In genomic region chr11:74866557-74866956, GRCh38 we compare ENCODE assay signal across 13 cellular contexts.
DNase-seq lines count a peak whose midpoint lies in the region; ATAC-seq and TF ChIP-seq lines count a peak whose summit lies in the region.
"Had no signal": no experiment of that assay in that cellular context is flagged by ENCODE, and none has a peak within 500 bp of the region (broad histone marks: within the 10 kb centered on the region; RNA-seq: fewer than 3 reads in every experiment).

No MANE protein-coding gene starts in this region.

- no peak overlapping the region for H2AFZ ChIP-seq in OCI-LY7 (ENCODE audit: low read length)

- H3K9ac ChIP-seq in endodermal cell (ENCODE audit: extremely low read depth, low read length, poor library complexity, severe bottlenecking) = no peak overlapping the region

- no peaks in the 10 kb centered on the region for H3K9me2 ChIP-seq in OCI-LY7 (ENCODE audit: insufficient read depth, low read length)

- POLR2A ChIA-PET in HEK293 (lab: Yijun Ruan, JAX) = no interaction called here
- POLR2A ChIA-PET in OCI-LY7 (lab: Charles Lee) = interaction anchor here (0.6 to 0.7 kb wide), 3 partner anchors 29 to 314 kb away, joined by 3 read pairs; no protein-coding TSS in a partner anchor

- ATAC-seq in naive B cell (ENCODE audit: low read depth in 2 of 2) = no peak
- no peak for ATAC-seq in GM19452 (IDR thresholded peaks at IDR 0.05; ENCODE audit: unreplicated experiment)
- no peak for ATAC-seq in HG03159 (IDR thresholded peaks at IDR 0.05; ENCODE audit: unreplicated experiment)
- ATAC-seq in HG03460 (IDR thresholded peaks at IDR 0.05; ENCODE audit: unreplicated experiment) = no peak
- ATAC-seq: A549 had no signal

- H3K4me1 Mint-ChIP-seq in endodermal cell = no peaks in the 10 kb centered on the region
- peaks cover 0 to 5% (median 0%) of the 10 kb centered on the region in 3 donors for H3K4me1 Mint-ChIP-seq in naive B cell

- H3K27me3 Mint-ChIP-seq in endodermal cell (ENCODE audit: insufficient read depth) = no peaks in the 10 kb centered on the region
- no peaks in the 10 kb centered on the region for H3K27me3 Mint-ChIP-seq in naive B cell
- H3K27me3 Mint-ChIP-seq: CD4-positive, alpha-beta memory T cell had no signal

- CTCF ChIA-PET in HEK293 (lab: Yijun Ruan, JAX) (interaction anchor here (0.6 to 0.7 kb wide), 3 partner anchors 80 to 351 kb away, joined by 3 to 6 read pairs (median 5); no protein-coding TSS in a partner anchor), OCI-LY7 (lab: Charles Lee; ENCODE audit: unreplicated experiment) (no interaction called here)

- intact Hi-C loops in OCI-LY7 (cut with micrococcal nuclease; ENCODE audit: unreplicated experiment) (no loop called here), left ventricle myocardium inferior (cut with micrococcal nuclease) (no loop called here)

- H3K79me2 ChIP-seq in OCI-LY7 (ENCODE audit: insufficient read depth, low read depth, low read length) = no peaks in the 10 kb centered on the region

- no peaks in the 10 kb centered on the region for H3K4me1 ChIP-seq in HEK293 (ENCODE audit: control insufficient read depth, insufficient read depth, low read length)
- no peaks in the 10 kb centered on the region for H3K4me1 ChIP-seq in OCI-LY7 (ENCODE audit: insufficient read depth, low read length, poor library complexity, severe bottlenecking)
- no peaks in the 10 kb centered on the region for H3K4me1 ChIP-seq in endodermal cell (ENCODE audit: control insufficient read depth, insufficient read depth, low read length)
- H3K4me1 ChIP-seq in left ventricle myocardium inferior = no peaks in the 10 kb centered on the region
- H3K4me1 ChIP-seq: A549, BE2C had no signal

- H3K27me3 ChIP-seq in endodermal cell (ENCODE audit: control insufficient read depth, insufficient read depth, low read length, poor library complexity, severe bottlenecking) (no peaks in the 10 kb centered on the region), left ventricle myocardium inferior (ENCODE audit: low read depth) (no peaks in the 10 kb centered on the region)
- H3K27me3 ChIP-seq: BE2C had no signal

- H3K27ac ChIP-seq in HEK293 (ENCODE audit: extremely low read depth, low read depth, low read length) = no peak overlapping the region
- no peak overlapping the region for H3K27ac ChIP-seq in OCI-LY7 (ENCODE audit: low read depth, low read length, poor library complexity, severe bottlenecking)
- H3K27ac ChIP-seq in endodermal cell (ENCODE audit: low read depth, low read length) = no peak overlapping the region
- H3K27ac ChIP-seq in left ventricle myocardium inferior (replicated peaks) = no peak overlapping the region
- H3K27ac ChIP-seq: A549, C4-2B had no signal

- no peaks in the 10 kb centered on the region for H4K20me1 ChIP-seq in OCI-LY7 (ENCODE audit: insufficient read depth, low read length)

- BruUV-seq in OCI-LY7 (replicated peaks; lab: Mats Ljungman, UMichigan) = no TSS peak

- H3K9me3 ChIP-seq in HEK293 (ENCODE audit: control insufficient read depth, insufficient read depth, low read depth, low read length) = no peaks in the 10 kb centered on the region
- peaks cover 38% of the 10 kb centered on the region for H3K9me3 ChIP-seq in OCI-LY7 (ENCODE audit: low read length)
- H3K9me3 ChIP-seq in endodermal cell (ENCODE audit: control insufficient read depth, low read length) = peaks cover 99% of the 10 kb centered on the region
- H3K9me3 ChIP-seq in left ventricle myocardium inferior (replicated peaks) = peaks cover 83% of the 10 kb centered on the region

- peaks cover 95% of the 10 kb centered on the region for H3K36me3 Mint-ChIP-seq in endodermal cell (ENCODE audit: low read depth)
- H3K36me3 Mint-ChIP-seq in naive B cell = peaks cover 72 to 81% of the 10 kb centered on the region in 2 donors

- H3K4me3 ChIP-seq in HEK293 (ENCODE audit: low read depth, low read length) = no peak overlapping the region
- no peak overlapping the region for H3K4me3 ChIP-seq in OCI-LY7 (ENCODE audit: low read depth, low read length, poor library complexity, severe bottlenecking)
- H3K4me3 ChIP-seq in endodermal cell (ENCODE audit: low read length) = peak overlapping the region; percentile 72
- no peak overlapping the region for H3K4me3 ChIP-seq in left ventricle myocardium inferior
- H3K4me3 ChIP-seq: A549 had no signal

- H3K27ac Mint-ChIP-seq in endodermal cell (no peak overlapping the region), naive B cell (no peak overlapping the region)

- no peak for TF ChIP-seq CTCF in HEK293 (tag by site-specific recombination; IDR thresholded peaks at IDR 0.05)
- TF ChIP-seq CTCF in OCI-LY7 (conservative IDR thresholded peaks at IDR 0.05; ENCODE audit: low read length) = no peak
- TF ChIP-seq CTCF in endodermal cell (conservative IDR thresholded peaks at IDR 0.05) = no peak
- no peak for TF ChIP-seq CTCF in left ventricle myocardium inferior (IDR thresholded peaks at IDR 0.05; ENCODE audit: borderline replicate concordance)

- no peak overlapping the region for H3K4me2 ChIP-seq in OCI-LY7 (ENCODE audit: low read length)
- H3K4me2 ChIP-seq: A549 had no signal

- H3K36me3 ChIP-seq in HEK293 (ENCODE audit: control insufficient read depth in 2 of 2, insufficient read depth in 1 of 2, low read length in 2 of 2) = peaks cover 0 to 38% of the 10 kb centered on the region in 2 experiments; a peak in 1 of 3 replicates
- H3K36me3 ChIP-seq in OCI-LY7 (ENCODE audit: insufficient read depth, low read length) = peaks cover 95% of the 10 kb centered on the region
- peaks cover 97% of the 10 kb centered on the region for H3K36me3 ChIP-seq in endodermal cell (ENCODE audit: control insufficient read depth, insufficient read depth, low read length)
- peaks cover 99% of the 10 kb centered on the region for H3K36me3 ChIP-seq in left ventricle myocardium inferior

- H3K9me3 Mint-ChIP-seq in endodermal cell (peaks cover 81% of the 10 kb centered on the region), naive B cell (peaks cover 30 to 92% (median 79%) of the 10 kb centered on the region in 7 donors)

- no peak overlapping the region for H3K4me3 Mint-ChIP-seq in endodermal cell
- H3K4me3 Mint-ChIP-seq in naive B cell = peak overlapping the region in 5 of 8 donors; percentile 16 to 71 (median 45)

- DNase-seq in OCI-LY7 (ENCODE audit: low spot score) (peak; percentile 11), endodermal cell (no peak), naive B cell (no peak), left ventricle myocardium inferior (no peak)
- DNase-seq: BE2C; CD4-positive, alpha-beta memory T cell; DMS79 had no signal

TF ChIP-seq in HEK293, 187 proteins besides CTCF, POLR2A, EP300 and RAD21 (continues in another document):
- peak; percentile 88 for TF ChIP-seq SETDB1 (IDR thresholded peaks at IDR 0.05; ENCODE audit: insufficient read length, low read length)
- TF ChIP-seq ZNF280D (tag by site-specific recombination; IDR thresholded peaks at IDR 0.05) = 0 out of 2 replicates have a peak, but pooled peaks have one; percentile 15
